8 cellular contexts compared by ENCODE assay signal in genomic region chr12:57590892-57591566, GRCh38. TPM values are rescaled to one million over a fixed set of nuclear protein-coding genes. Genes with fewer than 3 reads are reported as not detected.
DNase-seq lines count a peak whose midpoint lies in the region; ATAC-seq and TF ChIP-seq lines count a peak whose summit lies in the region.

TSS of gene PIP4K2C (plus strand) at chr12:57591192. CDS start at chr12:57591290, 98 bp downstream.

- H3K4me3 ChIP-seq in GM23248, result peak within 1 kb of the TSS; percentile 94
- peak within 1 kb of the TSS; percentile 61 for H3K4me3 ChIP-seq in neural progenitor cell
- peak within 1 kb of the TSS; percentile 88 to 92 for H3K4me3 ChIP-seq in stomach smooth muscle (ENCODE audit: low read length in 2 of 2)

- peak within 1 kb of the TSS; percentile 84 for H3K27ac Mint-ChIP-seq in neural progenitor cell

- H2AFZ ChIP-seq in GM23248 (peak within 1 kb of the TSS; percentile 95), neural progenitor cell (replicated peaks) (peak within 1 kb of the TSS; percentile 80)

- H3K4me3 Mint-ChIP-seq in neural progenitor cell, result peak within 1 kb of the TSS; percentile 94

- H3K4me1 ChIP-seq in GM23248 (ENCODE audit: insufficient read depth), result peaks cover 15% of the 10 kb centered on the region
- H3K4me1 ChIP-seq in foreskin keratinocyte, result peaks cover 8% of the 10 kb centered on the region
- peaks cover 6% of the 10 kb centered on the region for H3K4me1 ChIP-seq in neural progenitor cell
- H3K4me1 ChIP-seq in stomach smooth muscle (ENCODE audit: control insufficient read depth, insufficient read depth, low read length), result peaks cover 15% of the 10 kb centered on the region

- H3K9me2 ChIP-seq in GM23248 (ENCODE audit: insufficient read depth), result no peaks in the 10 kb centered on the region

- whole genome bisulfite sequencing in GM23248 (ENCODE audit: low coverage in 1 of 2, low lambda C conversion rate in 2 of 2, missing lambda C conversion rate in 2 of 2), 2 experiments, result 3% methylated on average over 44 to 59 of the region's 61 CpGs

- H3K9ac ChIP-seq in GM23248 (peak within 1 kb of the TSS; percentile 78), neural progenitor cell (peak within 1 kb of the TSS; percentile 34), stomach smooth muscle (ENCODE audit: low read length in 2 of 2) (peak within 1 kb of the TSS; percentile 67 to 80)

- H4K20me1 ChIP-seq in GM23248 (ENCODE audit: insufficient read depth), result no peaks in the 10 kb centered on the region
- no peaks in the 10 kb centered on the region for H4K20me1 ChIP-seq in neural progenitor cell (ENCODE audit: low read depth)

- TF ChIP-seq CTCF in foreskin keratinocyte (conservative IDR thresholded peaks at IDR 0.05) (no peak), neural progenitor cell (IDR thresholded peaks at IDR 0.05) (no peak)

- H3K36me3 Mint-ChIP-seq in neural progenitor cell, result no peaks in the 10 kb centered on the region

- in situ Hi-C loops in GM23248 (cut with MboI), result no loop called here

- H3K27ac ChIP-seq in GM23248, result no peak within 1 kb of the TSS
- H3K27ac ChIP-seq in foreskin keratinocyte, result peak within 1 kb of the TSS; percentile 59
- H3K27ac ChIP-seq in neural progenitor cell, result no peak within 1 kb of the TSS
- H3K27ac ChIP-seq in stomach smooth muscle (ENCODE audit: low read length), result peak within 1 kb of the TSS; percentile 55

- no peaks in the 10 kb centered on the region for H3K79me2 ChIP-seq in GM23248 (ENCODE audit: insufficient read depth)
- peaks cover 21% of the 10 kb centered on the region for H3K79me2 ChIP-seq in neural progenitor cell (ENCODE audit: low read depth)

- H3K27me3 ChIP-seq in GM23248 (replicated peaks; ENCODE audit: insufficient read depth) (peaks cover 6% of the 10 kb centered on the region; the same call in 1 of the 2 replicates), foreskin keratinocyte (peaks cover 24% of the 10 kb centered on the region), neural progenitor cell (peaks cover 6% of the 10 kb centered on the region), stomach smooth muscle (ENCODE audit: control insufficient read depth in 1 of 2, insufficient read depth in 2 of 2, low read length in 2 of 2) (no peaks in the 10 kb centered on the region)

- peak; percentile 69 for DNase-seq in EL
- peak; percentile 78 for DNase-seq in GM23248
- peak; percentile 21 for DNase-seq in LHCN-M2 (ENCODE audit: low read depth)
- peak; percentile 59 for DNase-seq in SHP77 treated with DMSO at 0.1 percent for 48 hours (lab: John Stamatoyannopoulos, UW)
- peak; percentile 74 for DNase-seq in activated gamma-delta T cell treated with Interleukin-2 at 50 U/mL for 16 hours
- peak; percentile 57 to 72 for DNase-seq in foreskin keratinocyte
- DNase-seq in neural progenitor cell (ENCODE audit: low spot score), result peak; percentile 93

- H3K36me3 ChIP-seq in GM23248 (ENCODE audit: low read depth) (no peaks in the 10 kb centered on the region; the same call in 1 of the 2 replicates), neural progenitor cell (no peaks in the 10 kb centered on the region), stomach smooth muscle (ENCODE audit: control insufficient read depth in 2 of 2, insufficient read depth in 2 of 2, low read length in 2 of 2) (peaks cover 4 to 12% of the 10 kb centered on the region in 2 donors)

- H3F3A ChIP-seq in GM23248 (ENCODE audit: insufficient read depth), result 0 out of 2 replicates have a peak, but pooled peaks cover 5% of the 10 kb centered on the region
- H3F3A ChIP-seq in neural progenitor cell (ENCODE audit: low read depth), result peaks cover 5% of the 10 kb centered on the region

- H3K4me2 ChIP-seq in GM23248 (ENCODE audit: unreplicated experiment), result peak within 1 kb of the TSS; percentile 94
- peak within 1 kb of the TSS; percentile 87 for H3K4me2 ChIP-seq in neural progenitor cell

- ATAC-seq in foreskin keratinocyte, result peak; percentile 90

- H3K9me3 ChIP-seq in GM23248 (ENCODE audit: low read depth) (no peaks in the 10 kb centered on the region), neural progenitor cell (ENCODE audit: low read depth) (no peaks in the 10 kb centered on the region), stomach smooth muscle (ENCODE audit: control insufficient read depth in 2 of 2, low read length in 2 of 2) (no peaks in the 10 kb centered on the region)

- H3K4me1 Mint-ChIP-seq in neural progenitor cell, result peaks cover 16% of the 10 kb centered on the region

- H3K27me3 Mint-ChIP-seq in neural progenitor cell (ENCODE audit: insufficient read depth, low read depth), result peaks cover 5% of the 10 kb centered on the region

- no peaks in the 10 kb centered on the region for H3K9me3 Mint-ChIP-seq in neural progenitor cell

RNA-seq across cellular contexts. Expression of gene PIP4K2C, which starts in this region (rescaled TPM):
- total RNA-seq in GM23248 (2014; rRNA removed; shearing (Covaris generic)), result 21.5 and 27.3 TPM in 2 replicates
- polyA plus RNA-seq in GM23248 (2016; fragmentation: Nextera tagmentation; extraction: Ambion mirVana), result 20.7 and 22.5 TPM in 2 replicates
- 19.1 and 23.3 TPM in 2 replicates for total RNA-seq in LHCN-M2 (2014; rRNA removed)
- 16.2 TPM for polyA plus RNA-seq in LHCN-M2 (2012)
- 48.4 and 57.8 TPM in 2 replicates for total RNA-seq in foreskin keratinocyte
- 34.8 and 35.8 TPM in 2 replicates for polyA plus RNA-seq in foreskin keratinocyte
- total RNA-seq in neural progenitor cell (ENCODE audit: low replicate concordance), result 15.5 and 23.4 TPM in 2 replicates

Comparison
In these comparisons a context has a peak if more than half of its experiments do, and no peak if none do; other contexts are left out.
1. DNase-seq: peak in every context shown above with its lines; median percentile 93 in neural progenitor cell; 78 in GM23248; 74 in activated gamma-delta T cell treated with Interleukin-2 at 50 U/mL for 16 hours; 69 in EL; 64 in foreskin keratinocyte; 59 in SHP77 treated with DMSO at 0.1 percent for 48 hours; 21 in LHCN-M2.
2. H3K27ac ChIP-seq: peak in foreskin keratinocyte (single experiment) and stomach smooth muscle (single experiment); none in GM23248 (single experiment) and neural progenitor cell (single experiment).
3. Peak in every context shown above with its lines, with median percentiles within 50 percentile points of each other: H3K4me3 ChIP-seq and H3K9ac ChIP-seq.